Comparison of ENCODE assay signal across 1 cellular context in the genomic region with DNA sequence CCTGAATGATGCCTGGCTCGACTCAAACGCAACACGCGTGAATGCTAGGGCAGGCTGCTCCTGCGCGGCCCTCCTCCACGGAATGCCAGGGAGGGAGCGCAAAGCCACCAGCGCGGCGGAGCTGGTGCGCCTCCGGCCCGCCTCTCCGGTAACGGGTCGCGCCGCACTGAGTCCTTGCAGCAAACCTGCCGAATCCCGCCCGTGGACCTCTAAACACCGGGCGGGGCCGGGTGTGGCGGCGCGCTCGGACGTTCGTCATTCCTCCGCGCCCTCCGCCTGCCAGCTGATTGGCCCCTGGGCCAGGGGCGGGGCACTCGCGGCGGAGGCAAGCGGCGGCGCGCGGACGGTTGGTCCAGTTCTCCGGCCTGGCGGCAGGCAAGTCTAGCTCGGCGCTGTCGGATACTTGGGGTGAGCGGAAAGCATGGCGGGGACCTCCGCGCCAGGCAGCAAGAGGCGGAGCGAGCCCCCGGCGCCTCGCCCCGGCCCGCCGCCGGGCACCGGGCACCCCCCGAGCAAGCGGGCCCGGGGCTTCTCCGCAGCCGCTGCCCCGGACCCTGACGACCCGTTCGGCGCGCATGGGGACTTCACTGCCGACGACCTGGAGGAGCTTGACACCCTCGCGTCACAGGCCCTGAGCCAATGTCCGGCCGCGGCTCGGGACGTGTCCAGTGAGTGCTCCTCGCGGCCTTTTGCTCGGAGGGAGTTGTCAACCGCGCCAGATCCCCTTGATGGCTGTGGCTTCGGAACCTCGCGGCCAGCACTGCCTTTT.
TF ChIP-seq lines count a peak whose summit lies in the region.

A gene (plus strand): TSS at position 313 of the 769 bp plus-strand sequence. CDS start 109 bp downstream, at position 422.

TF ChIP-seq in HepG2, 621 proteins besides CTCF, POLR2A, EP300 and RAD21 (continued from another document):
- TF ChIP-seq, protein P1, sequence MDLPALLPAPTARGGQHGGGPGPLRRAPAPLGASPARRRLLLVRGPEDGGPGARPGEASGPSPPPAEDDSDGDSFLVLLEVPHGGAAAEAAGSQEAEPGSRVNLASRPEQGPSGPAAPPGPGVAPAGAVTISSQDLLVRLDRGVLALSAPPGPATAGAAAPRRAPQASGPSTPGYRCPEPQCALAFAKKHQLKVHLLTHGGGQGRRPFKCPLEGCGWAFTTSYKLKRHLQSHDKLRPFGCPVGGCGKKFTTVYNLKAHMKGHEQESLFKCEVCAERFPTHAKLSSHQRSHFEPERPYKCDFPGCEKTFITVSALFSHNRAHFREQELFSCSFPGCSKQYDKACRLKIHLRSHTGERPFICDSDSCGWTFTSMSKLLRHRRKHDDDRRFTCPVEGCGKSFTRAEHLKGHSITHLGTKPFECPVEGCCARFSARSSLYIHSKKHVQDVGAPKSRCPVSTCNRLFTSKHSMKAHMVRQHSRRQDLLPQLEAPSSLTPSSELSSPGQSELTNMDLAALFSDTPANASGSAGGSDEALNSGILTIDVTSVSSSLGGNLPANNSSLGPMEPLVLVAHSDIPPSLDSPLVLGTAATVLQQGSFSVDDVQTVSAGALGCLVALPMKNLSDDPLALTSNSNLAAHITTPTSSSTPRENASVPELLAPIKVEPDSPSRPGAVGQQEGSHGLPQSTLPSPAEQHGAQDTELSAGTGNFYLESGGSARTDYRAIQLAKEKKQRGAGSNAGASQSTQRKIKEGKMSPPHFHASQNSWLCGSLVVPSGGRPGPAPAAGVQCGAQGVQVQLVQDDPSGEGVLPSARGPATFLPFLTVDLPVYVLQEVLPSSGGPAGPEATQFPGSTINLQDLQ (CRISPR knock-in tag; IDR thresholded peaks at IDR 0.05), result 0 out of 2 replicates have a peak, but pooled peaks have one; percentile 44
- TF ChIP-seq GATAD1 (CRISPR knock-in tag; IDR thresholded peaks at IDR 0.05), result peak; percentile 98
- peak; percentile 75; the same call in 1 of the 2 replicates for TF ChIP-seq MED13 (CRISPR knock-in tag; IDR thresholded peaks at IDR 0.05)
- TF ChIP-seq, protein P2, sequence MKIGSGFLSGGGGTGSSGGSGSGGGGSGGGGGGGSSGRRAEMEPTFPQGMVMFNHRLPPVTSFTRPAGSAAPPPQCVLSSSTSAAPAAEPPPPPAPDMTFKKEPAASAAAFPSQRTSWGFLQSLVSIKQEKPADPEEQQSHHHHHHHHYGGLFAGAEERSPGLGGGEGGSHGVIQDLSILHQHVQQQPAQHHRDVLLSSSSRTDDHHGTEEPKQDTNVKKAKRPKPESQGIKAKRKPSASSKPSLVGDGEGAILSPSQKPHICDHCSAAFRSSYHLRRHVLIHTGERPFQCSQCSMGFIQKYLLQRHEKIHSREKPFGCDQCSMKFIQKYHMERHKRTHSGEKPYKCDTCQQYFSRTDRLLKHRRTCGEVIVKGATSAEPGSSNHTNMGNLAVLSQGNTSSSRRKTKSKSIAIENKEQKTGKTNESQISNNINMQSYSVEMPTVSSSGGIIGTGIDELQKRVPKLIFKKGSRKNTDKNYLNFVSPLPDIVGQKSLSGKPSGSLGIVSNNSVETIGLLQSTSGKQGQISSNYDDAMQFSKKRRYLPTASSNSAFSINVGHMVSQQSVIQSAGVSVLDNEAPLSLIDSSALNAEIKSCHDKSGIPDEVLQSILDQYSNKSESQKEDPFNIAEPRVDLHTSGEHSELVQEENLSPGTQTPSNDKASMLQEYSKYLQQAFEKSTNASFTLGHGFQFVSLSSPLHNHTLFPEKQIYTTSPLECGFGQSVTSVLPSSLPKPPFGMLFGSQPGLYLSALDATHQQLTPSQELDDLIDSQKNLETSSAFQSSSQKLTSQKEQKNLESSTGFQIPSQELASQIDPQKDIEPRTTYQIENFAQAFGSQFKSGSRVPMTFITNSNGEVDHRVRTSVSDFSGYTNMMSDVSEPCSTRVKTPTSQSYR (CRISPR knock-in tag; IDR thresholded peaks at IDR 0.05; ENCODE audit: borderline replicate concordance), result 0 out of 2 replicates have a peak, but pooled peaks have one; percentile 4
- peak; percentile 93 for TF ChIP-seq MYC (CRISPR knock-in tag; IDR thresholded peaks at IDR 0.05; ENCODE audit: borderline replicate concordance)
- TF ChIP-seq ATRX (CRISPR knock-in tag; IDR thresholded peaks at IDR 0.05; ENCODE audit: borderline replicate concordance), result no peak
- TF ChIP-seq, protein P3, sequence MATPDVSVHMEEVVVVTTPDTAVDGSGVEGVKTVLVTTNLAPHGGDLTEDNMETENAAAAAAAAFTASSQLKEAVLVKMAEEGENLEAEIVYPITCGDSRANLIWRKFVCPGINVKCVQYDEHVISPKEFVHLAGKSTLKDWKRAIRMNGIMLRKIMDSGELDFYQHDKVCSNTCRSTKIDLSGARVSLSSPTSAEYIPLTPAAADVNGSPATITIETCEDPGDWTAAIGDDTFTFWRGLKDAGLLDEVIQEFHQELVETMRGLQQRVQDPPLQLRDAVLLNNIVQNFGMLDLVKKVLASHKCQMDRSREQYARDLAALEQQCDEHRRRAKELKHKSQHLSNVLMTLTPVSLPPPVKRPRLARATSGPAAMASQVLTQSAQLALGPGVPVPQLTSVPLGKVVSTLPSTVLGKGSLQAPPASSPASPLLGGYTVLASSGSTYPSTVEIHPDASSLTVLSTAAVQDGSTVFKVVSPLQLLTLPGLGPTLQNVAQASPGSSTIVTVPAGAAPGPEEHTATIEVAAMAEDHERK (CRISPR knock-in tag; IDR thresholded peaks at IDR 0.05; ENCODE audit: low read depth), result no peak
- TF ChIP-seq, protein P4, sequence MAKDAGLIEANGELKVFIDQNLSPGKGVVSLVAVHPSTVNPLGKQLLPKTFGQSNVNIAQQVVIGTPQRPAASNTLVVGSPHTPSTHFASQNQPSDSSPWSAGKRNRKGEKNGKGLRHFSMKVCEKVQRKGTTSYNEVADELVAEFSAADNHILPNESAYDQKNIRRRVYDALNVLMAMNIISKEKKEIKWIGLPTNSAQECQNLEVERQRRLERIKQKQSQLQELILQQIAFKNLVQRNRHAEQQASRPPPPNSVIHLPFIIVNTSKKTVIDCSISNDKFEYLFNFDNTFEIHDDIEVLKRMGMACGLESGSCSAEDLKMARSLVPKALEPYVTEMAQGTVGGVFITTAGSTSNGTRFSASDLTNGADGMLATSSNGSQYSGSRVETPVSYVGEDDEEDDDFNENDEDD (CRISPR knock-in tag; IDR thresholded peaks at IDR 0.05; ENCODE audit: borderline replicate concordance), result peak; percentile 89; the same call in 1 of the 2 replicates
- peak; percentile 76; the same call in 1 of the 2 replicates for TF ChIP-seq ZNF350 (CRISPR knock-in tag; IDR thresholded peaks at IDR 0.05; ENCODE audit: borderline replicate concordance, low read depth)
